16 cellular contexts compared by ENCODE assay signal in the genomic region with DNA sequence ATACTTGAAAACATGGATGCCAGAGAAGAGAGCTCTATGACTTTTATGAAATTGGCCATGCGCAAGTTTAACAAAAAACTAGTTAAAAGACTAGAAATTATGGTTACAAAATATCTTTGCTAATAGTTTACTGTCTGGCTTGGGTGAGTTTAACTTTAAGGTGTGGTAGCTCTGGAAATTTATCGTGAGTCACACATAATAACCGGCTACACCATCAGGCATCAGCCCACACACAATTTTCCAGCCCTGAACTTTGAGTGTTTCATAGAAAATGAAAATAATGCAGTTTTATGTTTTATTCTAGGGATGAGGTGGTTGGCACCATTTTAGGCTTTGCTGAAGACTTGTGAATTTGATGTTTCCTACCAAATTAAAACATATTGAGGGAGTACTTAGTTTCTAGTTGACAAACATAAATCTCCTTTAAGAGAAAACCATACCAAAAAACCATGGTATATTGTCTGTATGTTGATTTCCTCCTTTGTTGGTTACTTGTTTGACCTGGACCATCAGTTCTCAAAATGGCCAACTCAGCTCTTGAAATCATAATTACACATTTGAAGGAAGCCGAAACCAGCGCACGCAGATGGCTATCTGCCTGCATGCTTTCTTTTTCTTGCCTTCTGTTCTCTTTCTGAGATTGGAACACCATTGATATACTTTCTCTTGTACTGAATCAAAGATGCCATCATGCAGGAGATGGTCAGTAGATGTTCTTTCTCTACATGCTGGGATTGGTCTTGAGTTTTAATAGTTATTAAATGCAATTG.
DNase-seq lines count a peak whose midpoint lies in the region; ATAC-seq and TF ChIP-seq lines count a peak whose summit lies in the region.
"Had no signal": no experiment of that assay in that cellular context is flagged by ENCODE, and none has a peak within 500 bp of the region (broad histone marks: within the 10 kb centered on the region; RNA-seq: fewer than 3 reads in every experiment).

No MANE protein-coding gene starts in this region.

- no peak for ATAC-seq in activated T-cell treated with anti-CD3 and anti-CD28 coated beads, Interleukin-2, amount 50 U/mL, for 72 hours (replicated peaks in 1 of 2)
- ATAC-seq in GM19395 (IDR thresholded peaks at IDR 0.05; ENCODE audit: unreplicated experiment): no peak
- ATAC-seq: HepG2, Right ventricle myocardium inferior had no signal

- H3K9me3 ChIP-seq in CD4-positive, alpha-beta memory T cell (ENCODE audit: control insufficient read depth in 1 of 2, low read length in 2 of 2): no peaks in the 10 kb centered on the region
- H3K9me3 ChIP-seq in GM23248 (ENCODE audit: low read depth) (no peaks in the 10 kb centered on the region), hepatocyte (ENCODE audit: low read depth) (no peaks in the 10 kb centered on the region), uterus (no peaks in the 10 kb centered on the region), sigmoid colon (no peaks in the 10 kb centered on the region)
- H3K9me3 ChIP-seq: BE2C, ovary had no signal

- H3K36me3 Mint-ChIP-seq in CD4-positive, alpha-beta memory T cell: no peaks in the 10 kb centered on the region
- peaks cover 23 to 25% of the 10 kb centered on the region in 2 donors for H3K36me3 Mint-ChIP-seq in activated T-cell treated with anti-CD3 and anti-CD28 coated beads, Interleukin-2, amount 50 U/mL, for 72 hours (ENCODE audit: insufficient read depth in 2 of 2)

- no peak overlapping the region for H3K9ac ChIP-seq in GM23248

- no peaks in the 10 kb centered on the region for H3F3A ChIP-seq in GM23248 (ENCODE audit: insufficient read depth)

- TF ChIP-seq EP300 in sigmoid colon (IDR thresholded peaks at IDR 0.05): no peak

- peak overlapping the region in 7 of 8 donors; percentile 49 to 83 (median 73) for H3K4me3 Mint-ChIP-seq in CD4-positive, alpha-beta memory T cell
- H3K4me3 Mint-ChIP-seq in activated T-cell treated with anti-CD3 and anti-CD28 coated beads, Interleukin-2, amount 50 U/mL, for 72 hours: peak overlapping the region; percentile 90 to 95

- H3K4me2 ChIP-seq in GM23248 (ENCODE audit: unreplicated experiment) (no peak overlapping the region), hepatocyte (no peak overlapping the region)

- 61 to 68% methylated on average over 6 of the region's 6 CpGs for WGBS in GM23248 (ENCODE audit: low coverage in 1 of 2, low lambda C conversion rate in 2 of 2, missing lambda C conversion rate in 2 of 2), 2 experiments
- 87% methylated on average over 6 of the region's 6 CpGs for WGBS in hepatocyte (ENCODE audit: low lambda C conversion rate, missing lambda C conversion rate)
- WGBS in sigmoid colon, 2 donors: 77 to 84% methylated on average over 6 of the region's 6 CpGs

- H3K79me2 ChIP-seq in GM23248 (ENCODE audit: insufficient read depth) (no peaks in the 10 kb centered on the region), hepatocyte (no peaks in the 10 kb centered on the region)

- in situ Hi-C loops in GM23248 (cut with MboI): no loop called here

- H4K20me1 ChIP-seq in GM23248 (ENCODE audit: insufficient read depth) (no peaks in the 10 kb centered on the region), hepatocyte (ENCODE audit: insufficient read depth, poor library complexity, severe bottlenecking) (no peaks in the 10 kb centered on the region)

- H3K27ac Mint-ChIP-seq in CD4-positive, alpha-beta memory T cell: peak overlapping the region in 6 of 7 donors; percentile 81 to 95 (median 90)
- H3K27ac Mint-ChIP-seq in activated T-cell treated with anti-CD3 and anti-CD28 coated beads, Interleukin-2, amount 50 U/mL, for 72 hours: peak overlapping the region; percentile 99

- H3K9me2 ChIP-seq in GM23248 (ENCODE audit: insufficient read depth): no peaks in the 10 kb centered on the region
- no peaks in the 10 kb centered on the region for H3K9me2 ChIP-seq in hepatocyte (replicated peaks; ENCODE audit: insufficient read depth)

- no peak overlapping the region for H2AFZ ChIP-seq in GM23248
- H2AFZ ChIP-seq in hepatocyte: no peak overlapping the region

- TF ChIP-seq POLR2A in uterus (IDR thresholded peaks at IDR 0.05) (no peak), sigmoid colon (IDR thresholded peaks at IDR 0.05) (no peak)

- peak overlapping the region; percentile 7 for H3K27ac ChIP-seq in CD4-positive, alpha-beta memory T cell (ENCODE audit: low read depth, low read length)
- H3K27ac ChIP-seq in GM23248: no peak overlapping the region
- peak overlapping the region; percentile 27 for H3K27ac ChIP-seq in hepatocyte
- no peak overlapping the region for H3K27ac ChIP-seq in uterus
- no peak overlapping the region for H3K27ac ChIP-seq in sigmoid colon
- H3K27ac ChIP-seq: ovary had no signal

- DNase-seq in CD4-positive, alpha-beta memory T cell: no peak
- DNase-seq in GM23248: peak; percentile 49
- no peak for DNase-seq in activated T-cell treated with anti-CD3 and anti-CD28 coated beads, Interleukin-2, amount 50 U/mL, for 72 hours
- DNase-seq in hepatocyte (ENCODE audit: low spot score): no peak
- DNase-seq in uterus: no peak
- DNase-seq in 8988T: no peak
- no peak for DNase-seq in sigmoid colon
- DNase-seq: BE2C, DMS153, kidney glomerular epithelial cell, ovary, T-helper 9 cell had no signal

- H3K9me3 Mint-ChIP-seq in CD4-positive, alpha-beta memory T cell: peaks cover 0 to 9% (median 0%) of the 10 kb centered on the region in 8 donors
- H3K9me3 Mint-ChIP-seq in activated T-cell treated with anti-CD3 and anti-CD28 coated beads, Interleukin-2, amount 50 U/mL, for 72 hours: peaks cover 0 to 3% of the 10 kb centered on the region in 2 donors

- POLR2A ChIA-PET in CD4-positive, alpha-beta memory T cell (lab: Charles Lee; ENCODE audit: partially characterized antibody): interaction anchor here (0.8 to 6.2 kb wide), 9 partner anchors 9 to 125 kb away, joined by 3 to 48 read pairs (median 6); a partner anchor contains a TSS

- H3K27me3 Mint-ChIP-seq in CD4-positive, alpha-beta memory T cell: no peaks in the 10 kb centered on the region
- H3K27me3 Mint-ChIP-seq in activated T-cell treated with anti-CD3 and anti-CD28 coated beads, Interleukin-2, amount 50 U/mL, for 72 hours (ENCODE audit: low read depth): no peaks in the 10 kb centered on the region

- no peaks in the 10 kb centered on the region for H3K36me3 ChIP-seq in CD4-positive, alpha-beta memory T cell (ENCODE audit: insufficient read depth, low read length)
- H3K36me3 ChIP-seq in GM23248 (ENCODE audit: low read depth) (no peaks in the 10 kb centered on the region), hepatocyte (replicated peaks; ENCODE audit: insufficient read depth, low read depth) (no peaks in the 10 kb centered on the region), uterus (no peaks in the 10 kb centered on the region), sigmoid colon (no peaks in the 10 kb centered on the region)
- H3K36me3 ChIP-seq: BE2C, ovary had no signal

- intact Hi-C loops in CD4-positive, alpha-beta memory T cell (cut with micrococcal nuclease): loop anchor here (10.0 kb wide), 1 partner anchor 68 kb away; no protein-coding TSS in a partner anchor
- intact Hi-C loops in uterus (cut with DNase I; ENCODE audit: low total_unique reads): no loop called here
- intact Hi-C loops in sigmoid colon (cut with DNase I): no loop called here

- TF ChIP-seq CTCF in hepatocyte (IDR thresholded peaks at IDR 0.05; ENCODE audit: poor library complexity) (no peak), uterus (IDR thresholded peaks at IDR 0.05) (no peak), sigmoid colon (IDR thresholded peaks at IDR 0.05) (no peak)

- H3K4me1 ChIP-seq in CD4-positive, alpha-beta memory T cell (ENCODE audit: insufficient read depth, low read length): peaks cover 60% of the 10 kb centered on the region
- H3K4me1 ChIP-seq in GM23248 (ENCODE audit: insufficient read depth): 0 out of 2 replicates have a peak, but pooled peaks cover 4% of the 10 kb centered on the region
- no peaks in the 10 kb centered on the region for H3K4me1 ChIP-seq in hepatocyte (ENCODE audit: insufficient read depth)
- H3K4me1 ChIP-seq in uterus: no peaks in the 10 kb centered on the region
- peaks cover 0 to 12% (median 0%) of the 10 kb centered on the region in 4 donors for H3K4me1 ChIP-seq in sigmoid colon
- H3K4me1 ChIP-seq: BE2C had no signal

- H3K27me3 ChIP-seq in CD4-positive, alpha-beta memory T cell (ENCODE audit: insufficient read depth, low read length): no peaks in the 10 kb centered on the region
- H3K27me3 ChIP-seq in GM23248 (replicated peaks; ENCODE audit: insufficient read depth) (peaks cover 32% of the 10 kb centered on the region; the same call in 1 of the 2 replicates), hepatocyte (no peaks in the 10 kb centered on the region), uterus (no peaks in the 10 kb centered on the region), sigmoid colon (no peaks in the 10 kb centered on the region)
- H3K27me3 ChIP-seq: ovary had no signal

- no peak overlapping the region for H3K4me3 ChIP-seq in CD4-positive, alpha-beta memory T cell (ENCODE audit: low read length in 2 of 2)
- H3K4me3 ChIP-seq in GM23248: no peak overlapping the region
- H3K4me3 ChIP-seq in hepatocyte: no peak overlapping the region
- H3K4me3 ChIP-seq in uterus: no peak overlapping the region
- H3K4me3 ChIP-seq in sigmoid colon: no peak overlapping the region
- H3K4me3 ChIP-seq: ovary, skin epidermis had no signal

- CTCF ChIA-PET in CD4-positive, alpha-beta memory T cell (lab: Charles Lee; ENCODE audit: partially characterized antibody): interaction anchor here (1.2 to 2.4 kb wide), 5 partner anchors 9 to 67 kb away, joined by 3 to 10 read pairs (median 3); no protein-coding TSS in a partner anchor

- peaks cover 59 to 78% (median 67%) of the 10 kb centered on the region in 4 donors for H3K4me1 Mint-ChIP-seq in CD4-positive, alpha-beta memory T cell
- peaks cover 82% of the 10 kb centered on the region for H3K4me1 Mint-ChIP-seq in activated T-cell treated with anti-CD3 and anti-CD28 coated beads, Interleukin-2, amount 50 U/mL, for 72 hours (ENCODE audit: low read depth)

Comparison
In these comparisons a context has a peak if more than half of its experiments do, and no peak if none do; other contexts are left out.
1. H3K27ac ChIP-seq: peak in CD4-positive, alpha-beta memory T cell (single experiment) and hepatocyte (single experiment); none in GM23248 (single experiment), uterus (0 of 2) and sigmoid colon (0 of 4).